In the genomic region with DNA sequence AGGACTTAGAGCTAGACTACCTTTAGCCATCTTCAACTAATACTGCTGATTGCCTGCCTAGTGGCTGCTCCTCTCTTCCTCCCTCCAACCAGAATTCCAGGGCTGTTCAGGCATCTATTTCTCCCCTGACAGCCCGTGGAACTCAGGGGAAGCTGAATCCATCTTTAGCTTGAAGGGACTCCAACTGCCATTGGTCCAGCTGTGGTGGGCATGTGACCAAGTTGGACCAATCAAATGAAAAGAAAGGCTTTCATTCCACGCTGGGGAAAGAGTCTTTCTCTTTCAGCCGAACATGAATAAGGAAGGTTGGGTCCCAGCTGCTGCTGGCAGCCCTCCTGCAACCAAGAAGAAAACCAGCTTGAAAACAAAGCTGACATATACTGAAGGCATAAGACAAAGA, we compare ENCODE assay signal across 16 cellular contexts.
"Had no signal": no experiment of that assay in that cellular context is flagged by ENCODE, and none has a peak within 500 bp of the region (broad histone marks: within the 10 kb centered on the region; RNA-seq: fewer than 3 reads in every experiment).

No MANE protein-coding gene starts in this region.

- H3K9me3 ChIP-seq: gastroesophageal sphincter, ovary, upper lobe of right lung had no signal

- FAIRE-seq: astrocyte had no signal

- H3K27me3 ChIP-seq: ovary, upper lobe of right lung had no signal

- H3K4me3 ChIP-seq: coronary artery, gastroesophageal sphincter, ovary, upper lobe of right lung had no signal

- H3K27ac Mint-ChIP-seq: activated CD8-positive, alpha-beta T cell treated with anti-CD3 and anti-CD28 coated beads, Interleukin-2, amount 10 ng/mL, durations not matched to agents 7 days and 5 days; nephron progenitor cell had no signal

- H3K36me3 ChIP-seq: gastroesophageal sphincter, ovary, upper lobe of right lung had no signal

- ATAC-seq: activated CD8-positive, alpha-beta T cell treated with anti-CD3 and anti-CD28 coated beads, Interleukin-2, amount 10 ng/mL, durations not matched to agents 7 days and 5 days; gastroesophageal sphincter; left ventricle myocardium superior; upper lobe of right lung had no signal

- DNase-seq: activated CD4-positive, alpha-beta T cell treated with anti-CD3 and anti-CD28 coated beads for 48 hours; activated CD8-positive, alpha-beta memory T cell treated with anti-CD3 and anti-CD28 coated beads, Interleukin-2, amount 50 U/mL, for 48 hours; activated CD8-positive, alpha-beta T cell treated with anti-CD3 and anti-CD28 coated beads, Interleukin-2, amount 10 ng/mL, durations not matched to agents 7 days and 5 days; activated naive CD4-positive, alpha-beta T cell; effector memory CD4-positive, alpha-beta T cell; left ventricle myocardium superior; mesenchymal stem cell; nephron progenitor cell; ovary; stimulated activated CD4-positive, alpha-beta T cell treated with anti-CD3 and anti-CD28 coated beads, Interleukin-12 subunit alpha, Interleukin-12 subunit beta, amount 100 ng/mL, for 4 hours; stimulated activated naive CD4-positive, alpha-beta T cell; T1000; upper lobe of right lung had no signal

- H3K27ac ChIP-seq: coronary artery, gastroesophageal sphincter, ovary, upper lobe of right lung had no signal

- H3K4me1 ChIP-seq: gastroesophageal sphincter, upper lobe of right lung had no signal

- H3K4me3 Mint-ChIP-seq: activated CD8-positive, alpha-beta T cell treated with anti-CD3 and anti-CD28 coated beads, Interleukin-2, amount 10 ng/mL, durations not matched to agents 7 days and 5 days; nephron progenitor cell had no signal
